Comparison of ENCODE assay signal across 27 cellular contexts in genomic region chr13:110824901-110825300, GRCh38.
"Had no signal": no experiment of that assay in that cellular context is flagged by ENCODE, and none has a peak within 500 bp of the region (broad histone marks: within the 10 kb centered on the region; RNA-seq: fewer than 3 reads in every experiment).

No MANE protein-coding gene starts in this region.

- H3K27me3 ChIP-seq: ascending aorta, cardiac muscle cell, SJCRH30 had no signal

- H3K36me3 Mint-ChIP-seq: activated naive CD4-positive, alpha-beta T cell treated with anti-CD3 and anti-CD28 coated beads, Interleukin-2, amount 50 U/mL, for 24 hours had no signal

- H3K4me3 Mint-ChIP-seq: activated CD8-positive, alpha-beta T cell treated with anti-CD3 and anti-CD28 coated beads for 36 hours; activated naive CD8-positive, alpha-beta T cell treated with anti-CD3 and anti-CD28 coated beads, Interleukin-2, amount 10 ng/mL, durations not matched to agents 7 days and 5 days; central memory CD8-positive, alpha-beta T cell had no signal

- DNase-seq: activated CD4-positive, alpha-beta T cell treated with anti-CD3 and anti-CD28 coated beads for 1 hour; activated CD4-positive, alpha-beta T cell treated with anti-CD3 and anti-CD28 coated beads for 48 hours; activated CD4-positive, CD25-positive, alpha-beta regulatory T cell; activated CD8-positive, alpha-beta T cell treated with anti-CD3 and anti-CD28 coated beads for 36 hours; activated gamma-delta T cell; activated naive CD4-positive, alpha-beta T cell treated with Interleukin-2 at 50 U/mL for 16 hours; activated naive CD8-positive, alpha-beta T cell treated with anti-CD3 and anti-CD28 coated beads, Interleukin-2, amount 10 ng/mL, durations not matched to agents 7 days and 5 days; activated T-cell treated with anti-CD3 and anti-CD28 coated beads, Interleukin-2, amount 50 U/mL, for 1 hour; amygdala; NCI-H1105; NCI-H1417 treated with DMSO at 0.1 percent for 48 hours; NCI-H1694 treated with DMSO at 0.1 percent for 48 hours; NCI-H2029; NCI-H345; NCI-H524 treated with DMSO at 0.1 percent for 48 hours; SHP77; SJCRH30; T-helper 2 cell; T-helper 9 cell had no signal

- H3K4me1 ChIP-seq: ascending aorta, SJCRH30 had no signal

- H3K4me3 ChIP-seq: ascending aorta, cardiac muscle cell, K562, SJCRH30, SK-N-MC had no signal

- H3K27ac Mint-ChIP-seq: activated CD8-positive, alpha-beta T cell treated with anti-CD3 and anti-CD28 coated beads for 36 hours; activated naive CD4-positive, alpha-beta T cell treated with anti-CD3 and anti-CD28 coated beads, Interleukin-2, amount 50 U/mL, for 24 hours; activated naive CD8-positive, alpha-beta T cell treated with anti-CD3 and anti-CD28 coated beads, Interleukin-2, amount 10 ng/mL, durations not matched to agents 7 days and 5 days; activated T-helper 2 cell treated with anti-CD3 and anti-CD28 coated beads, Interferon-gamma antibody, Interleukin-2, Interleukin-4, amounts not matched to agents 10 μg/mL and 5 μg/mL and 100 μg/mL, durations not matched to agents 14 hours and 24 hours and 36 hours had no signal

- H3K27ac ChIP-seq: ascending aorta, cardiac muscle cell, SJCRH30, SK-N-MC had no signal

- H3K27me3 Mint-ChIP-seq: activated CD8-positive, alpha-beta T cell treated with anti-CD3 and anti-CD28 coated beads for 36 hours; activated naive CD4-positive, alpha-beta T cell treated with anti-CD3 and anti-CD28 coated beads, Interleukin-2, amount 50 U/mL, for 24 hours had no signal

- ATAC-seq: activated CD8-positive, alpha-beta T cell treated with anti-CD3 and anti-CD28 coated beads for 36 hours; K562; Panc1 had no signal

- H3K9me3 Mint-ChIP-seq: activated CD8-positive, alpha-beta T cell treated with anti-CD3 and anti-CD28 coated beads for 36 hours; activated naive CD4-positive, alpha-beta T cell treated with anti-CD3 and anti-CD28 coated beads, Interleukin-2, amount 50 U/mL, for 24 hours; activated T-helper 2 cell treated with anti-CD3 and anti-CD28 coated beads, Interferon-gamma antibody, Interleukin-2, Interleukin-4, amounts not matched to agents 10 μg/mL and 5 μg/mL and 100 μg/mL, durations not matched to agents 14 hours and 24 hours and 36 hours; central memory CD8-positive, alpha-beta T cell had no signal

- H3K4me1 Mint-ChIP-seq: central memory CD8-positive, alpha-beta T cell had no signal

- H3K9me3 ChIP-seq: ascending aorta, SJCRH30 had no signal

- H3K36me3 ChIP-seq: ascending aorta, cardiac muscle cell, SJCRH30 had no signal
